ENCODE assay signal across 13 cellular contexts in the genomic region with DNA sequence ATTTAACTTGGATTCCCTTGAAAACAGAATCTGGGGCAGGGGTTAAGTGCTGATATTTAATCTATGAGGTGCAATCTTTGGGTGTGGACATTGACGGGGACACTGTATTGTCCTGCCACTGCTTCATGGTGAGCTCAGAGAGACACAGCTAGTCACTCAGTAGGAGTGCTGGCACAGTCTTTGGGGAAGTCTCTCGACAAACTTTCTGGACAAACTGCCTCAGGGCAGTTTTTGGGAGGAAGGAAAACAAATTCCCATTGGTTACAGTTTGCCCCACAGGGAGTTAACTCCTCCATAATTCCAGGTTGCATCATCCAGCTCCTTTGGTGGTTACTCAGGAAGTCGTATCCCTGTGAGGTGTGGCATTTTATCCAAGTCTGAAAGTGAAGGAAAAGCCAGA. TPM values are rescaled to one million over a fixed set of nuclear protein-coding genes. Genes with fewer than 3 reads are reported as not detected.
DNase-seq lines count a peak whose midpoint lies in the region; ATAC-seq and TF ChIP-seq lines count a peak whose summit lies in the region.
"Had no signal": no experiment of that assay in that cellular context is flagged by ENCODE, and none has a peak within 500 bp of the region (broad histone marks: within the 10 kb centered on the region; RNA-seq: fewer than 3 reads in every experiment).

No MANE protein-coding gene starts in this region.

- CTCF ChIA-PET in naive thymus-derived CD4-positive, alpha-beta T cell (lab: Charles Lee): no interaction called here

- no peak for TF ChIP-seq CTCF in fibroblast of mammary gland (conservative IDR thresholded peaks at IDR 0.05; ENCODE audit: control insufficient read depth, insufficient read depth, low read depth, low read length)

- H3K4me3 Mint-ChIP-seq in activated T-cell treated with anti-CD3 and anti-CD28 coated beads, Interleukin-2, amount 50 U/mL, for 72 hours: no peak overlapping the region
- H3K4me3 Mint-ChIP-seq in naive thymus-derived CD4-positive, alpha-beta T cell: no peak overlapping the region
- H3K4me3 Mint-ChIP-seq: mesothelial cell of epicardium had no signal

- no peaks in the 10 kb centered on the region for H3K9me3 ChIP-seq in naive thymus-derived CD4-positive, alpha-beta T cell (ENCODE audit: control insufficient read depth in 2 of 3, low read length in 3 of 3)
- H3K9me3 ChIP-seq: esophagus muscularis mucosa had no signal

- H3K4me1 ChIP-seq in naive thymus-derived CD4-positive, alpha-beta T cell (ENCODE audit: control insufficient read depth in 2 of 2, insufficient read depth in 2 of 2, low read length in 2 of 2): no peaks in the 10 kb centered on the region

- no peak for ATAC-seq in activated T-cell treated with anti-CD3 and anti-CD28 coated beads, Interleukin-2, amount 50 U/mL, for 72 hours (replicated peaks in 1 of 2)
- no peak for ATAC-seq in naive thymus-derived CD4-positive, alpha-beta T cell

- peaks cover 4% of the 10 kb centered on the region in 2 donors for H3K36me3 Mint-ChIP-seq in activated T-cell treated with anti-CD3 and anti-CD28 coated beads, Interleukin-2, amount 50 U/mL, for 72 hours (ENCODE audit: insufficient read depth in 2 of 2)
- no peaks in the 10 kb centered on the region for H3K36me3 Mint-ChIP-seq in naive thymus-derived CD4-positive, alpha-beta T cell

- no peaks in the 10 kb centered on the region for H3K9me3 Mint-ChIP-seq in activated T-cell treated with anti-CD3 and anti-CD28 coated beads, Interleukin-2, amount 50 U/mL, for 72 hours
- peaks cover 0 to 1% (median 0%) of the 10 kb centered on the region in 11 donors for H3K9me3 Mint-ChIP-seq in naive thymus-derived CD4-positive, alpha-beta T cell
- H3K9me3 Mint-ChIP-seq: mesothelial cell of epicardium had no signal

- no peak overlapping the region for H3K27ac ChIP-seq in naive thymus-derived CD4-positive, alpha-beta T cell (ENCODE audit: low read depth, low read length)
- H3K27ac ChIP-seq: esophagus muscularis mucosa had no signal

- DNase-seq in activated T-cell treated with anti-CD3 and anti-CD28 coated beads, Interleukin-2, amount 50 U/mL, for 72 hours: no peak
- DNase-seq in activated T-cell treated with anti-CD3 and anti-CD28 coated beads, Interleukin-2, amount 50 U/mL, for 48 hours: no peak
- peak; percentile 43 for DNase-seq in SK-MEL-5 (ENCODE audit: low read depth, low spot score)
- DNase-seq in fibroblast of mammary gland (ENCODE audit: low read depth): peak; percentile 45
- DNase-seq in naive thymus-derived CD4-positive, alpha-beta T cell: no peak
- DNase-seq in nucleus accumbens (lab: John Stamatoyannopoulos, UW): no peak
- DNase-seq in NCI-H345 treated with DMSO at 0.1 percent for 48 hours (lab: John Stamatoyannopoulos, UW; ENCODE audit: unreplicated experiment): no peak
- DNase-seq in DMS53 treated with DMSO at 0.1 percent for 48 hours (lab: John Stamatoyannopoulos, UW; ENCODE audit: unreplicated experiment): no peak
- DNase-seq: ACHN, Calu3, HCEC 1CT had no signal

- intact Hi-C loops in naive thymus-derived CD4-positive, alpha-beta T cell (cut with micrococcal nuclease): no loop called here

- H3K4me1 Mint-ChIP-seq in activated T-cell treated with anti-CD3 and anti-CD28 coated beads, Interleukin-2, amount 50 U/mL, for 72 hours (ENCODE audit: low read depth): peaks cover 29% of the 10 kb centered on the region
- peaks cover 0 to 10% (median 6%) of the 10 kb centered on the region in 7 donors for H3K4me1 Mint-ChIP-seq in naive thymus-derived CD4-positive, alpha-beta T cell

- peaks cover 0 to 4% (median 4%) of the 10 kb centered on the region in 3 experiments for H3K36me3 ChIP-seq in naive thymus-derived CD4-positive, alpha-beta T cell (ENCODE audit: control insufficient read depth in 2 of 3, insufficient read depth in 3 of 3, low read length in 3 of 3)

- H3K4me3 ChIP-seq in fibroblast of mammary gland (ENCODE audit: control insufficient read depth, low read depth, low read length): no peak overlapping the region
- H3K4me3 ChIP-seq in naive thymus-derived CD4-positive, alpha-beta T cell (ENCODE audit: low read length): no peak overlapping the region
- H3K4me3 ChIP-seq: esophagus muscularis mucosa had no signal

- POLR2A ChIA-PET in naive thymus-derived CD4-positive, alpha-beta T cell (lab: Charles Lee): interaction anchor here (1.4 to 3.8 kb wide), 2 partner anchors 16 to 18 kb away, joined by 7 to 26 read pairs; a partner anchor contains a TSS

- no peaks in the 10 kb centered on the region for H3K27me3 Mint-ChIP-seq in activated T-cell treated with anti-CD3 and anti-CD28 coated beads, Interleukin-2, amount 50 U/mL, for 72 hours (ENCODE audit: low read depth)
- H3K27me3 Mint-ChIP-seq in naive thymus-derived CD4-positive, alpha-beta T cell: no peaks in the 10 kb centered on the region

- H3K27ac Mint-ChIP-seq in activated T-cell treated with anti-CD3 and anti-CD28 coated beads, Interleukin-2, amount 50 U/mL, for 72 hours: peak overlapping the region; percentile 19
- peak overlapping the region in 4 of 9 donors; percentile 40 to 67 (median 53) for H3K27ac Mint-ChIP-seq in naive thymus-derived CD4-positive, alpha-beta T cell
- H3K27ac Mint-ChIP-seq: mesothelial cell of epicardium had no signal

- no peaks in the 10 kb centered on the region for H3K27me3 ChIP-seq in naive thymus-derived CD4-positive, alpha-beta T cell (ENCODE audit: control insufficient read depth in 2 of 2, insufficient read depth in 2 of 2, low read length in 2 of 2)
- H3K27me3 ChIP-seq: esophagus muscularis mucosa had no signal

- in situ Hi-C loops in SK-MEL-5 (cut with HindIII; ENCODE audit: low pct_unique_long_range_greater_than_20kb, low sequenced_read_pairs): no loop called here

RNA-seq across cellular contexts. Expression of a gene that starts 17.9 kb away (rescaled TPM):
- 100 to 1,000 TPM; 638 to 674 TPM for total RNA-seq in activated T-cell treated with anti-CD3 and anti-CD28 coated beads, Interleukin-2, amount 50 U/mL, for 72 hours
- total RNA-seq in SK-MEL-5 (2014; rRNA removed; shearing (Covaris generic)): 728 and 761 TPM in 2 replicates
- polyA plus RNA-seq in SK-MEL-5 (2015; cell fraction: cytosol; rRNA removed): 532 and 618 TPM in 2 replicates
- 558 and 673 TPM in 2 replicates for polyA plus RNA-seq in SK-MEL-5 (2015; cell fraction: nucleus; rRNA removed)
- total RNA-seq in naive thymus-derived CD4-positive, alpha-beta T cell: 100 to 1,000 TPM; 537 to 766 (median 589) TPM
- polyA plus RNA-seq in naive thymus-derived CD4-positive, alpha-beta T cell: 100 to 1,000 TPM; 918 to 958 TPM

RNA-seq across cellular contexts. Expression of a gene that starts 18.4 kb away (rescaled TPM):
- total RNA-seq in activated T-cell treated with anti-CD3 and anti-CD28 coated beads, Interleukin-2, amount 50 U/mL, for 72 hours: 10 to 100 TPM; 22.4 to 23.5 TPM
- total RNA-seq in SK-MEL-5 (2014; rRNA removed; shearing (Covaris generic)): 5.1 and 5.9 TPM in 2 replicates
- polyA plus RNA-seq in SK-MEL-5 (2015; cell fraction: cytosol; rRNA removed): 7.6 and 9.1 TPM in 2 replicates
- polyA plus RNA-seq in SK-MEL-5 (2015; cell fraction: nucleus; rRNA removed): 13.2 and 15.9 TPM in 2 replicates
- 10 to 100 TPM in 1 of 5 experiments, 1 to 10 TPM in 4; 1.6 to 24.8 (median 5.2) TPM for total RNA-seq in naive thymus-derived CD4-positive, alpha-beta T cell
- 1 to 10 TPM; 5.8 to 6.7 TPM for polyA plus RNA-seq in naive thymus-derived CD4-positive, alpha-beta T cell

RNA-seq across cellular contexts. Expression of a gene that starts 40.9 kb away (rescaled TPM):
- total RNA-seq in activated T-cell treated with anti-CD3 and anti-CD28 coated beads, Interleukin-2, amount 50 U/mL, for 72 hours: 1 to 10 TPM; 5.4 to 6.4 TPM
- 3.0 and 4.7 TPM in 2 replicates for total RNA-seq in SK-MEL-5 (2014; rRNA removed; shearing (Covaris generic))
- 1.7 and 2.0 TPM in 2 replicates for polyA plus RNA-seq in SK-MEL-5 (2015; cell fraction: cytosol; rRNA removed)
- polyA plus RNA-seq in SK-MEL-5 (2015; cell fraction: nucleus; rRNA removed): 8.9 and 9.2 TPM in 2 replicates
- total RNA-seq in naive thymus-derived CD4-positive, alpha-beta T cell: 1 to 10 TPM; 3.5 to 6.7 (median 5.3) TPM
- 1 to 10 TPM; 1.3 to 2.0 TPM for polyA plus RNA-seq in naive thymus-derived CD4-positive, alpha-beta T cell

Comparison
In these comparisons a context has a peak if more than half of its experiments do, and no peak if none do; other contexts are left out.
1. DNase-seq: peak in SK-MEL-5 (single experiment) and fibroblast of mammary gland (single experiment); none in activated T-cell treated with anti-CD3 and anti-CD28 coated beads, Interleukin-2, amount 50 U/mL, for 72 hours (0 of 2), activated T-cell treated with anti-CD3 and anti-CD28 coated beads, Interleukin-2, amount 50 U/mL, for 48 hours (0 of 2), naive thymus-derived CD4-positive, alpha-beta T cell (0 of 9), nucleus accumbens (0 of 56), NCI-H345 treated with DMSO at 0.1 percent for 48 hours (single experiment) and DMS53 treated with DMSO at 0.1 percent for 48 hours (single experiment).